24 cellular contexts compared by ENCODE assay signal in genomic region chr13:23129329-23129728, GRCh38.
"Had no signal": no experiment of that assay in that cellular context is flagged by ENCODE, and none has a peak within 500 bp of the region (broad histone marks: within the 10 kb centered on the region; RNA-seq: fewer than 3 reads in every experiment).

No MANE protein-coding gene starts in this region.

- H3K27me3 Mint-ChIP-seq: activated CD4-positive, alpha-beta T cell treated with anti-CD3 and anti-CD28 coated beads, Interleukin-2, amount 10 ng/mL, durations not matched to agents 7 days and 5 days; brain had no signal

- H3K4me3 Mint-ChIP-seq: activated CD4-positive, alpha-beta memory T cell treated with anti-CD3 and anti-CD28 coated beads for 36 hours; activated CD4-positive, alpha-beta T cell treated with anti-CD3 and anti-CD28 coated beads, Interleukin-2, amount 10 ng/mL, durations not matched to agents 7 days and 5 days; activated naive CD8-positive, alpha-beta T cell; activated T-cell treated with anti-CD3 and anti-CD28 coated beads, Interleukin-2, amount 50 U/mL, for 4 hours; brain; central memory CD8-positive, alpha-beta T cell had no signal

- H3K27ac Mint-ChIP-seq: activated CD4-positive, alpha-beta memory T cell treated with anti-CD3 and anti-CD28 coated beads for 36 hours; activated CD4-positive, alpha-beta T cell treated with anti-CD3 and anti-CD28 coated beads, Interleukin-2, amount 10 ng/mL, durations not matched to agents 7 days and 5 days; activated naive CD8-positive, alpha-beta T cell; brain had no signal

- H3K36me3 Mint-ChIP-seq: activated CD4-positive, alpha-beta memory T cell treated with anti-CD3 and anti-CD28 coated beads for 36 hours; activated naive CD8-positive, alpha-beta T cell; brain had no signal

- DNase-seq: activated CD4-positive, alpha-beta memory T cell treated with anti-CD3 and anti-CD28 coated beads for 36 hours; activated CD4-positive, alpha-beta T cell treated with anti-CD3 and anti-CD28 coated beads, Interleukin-2, amount 10 ng/mL, durations not matched to agents 7 days and 5 days; activated CD4-positive, CD25-positive, alpha-beta regulatory T cell; activated CD8-positive, alpha-beta memory T cell treated with anti-CD3 and anti-CD28 coated beads for 24 hours; activated effector memory CD4-positive, alpha-beta T cell treated with anti-CD3 and anti-CD28 coated beads, Interleukin-2, amount 50 U/mL, for 16 hours; activated naive CD4-positive, alpha-beta T cell treated with Interleukin-2 at 50 U/mL for 16 hours; activated T-cell treated with anti-CD3 and anti-CD28 coated beads, Interleukin-2, amount 50 U/mL, for 4 hours; amygdala; MM.1S; NCI-H1105; NCI-H1436; NCI-H187; NCI-H2081; NCI-H510A treated with DMSO at 0.1 percent for 48 hours; NCI-H69; NK-92 treated with Interleukin-12 subunit alpha and Interleukin-12 subunit beta, amount 100 ng/mL, for 24 hours; OCI-M1; RPMI8226; T-helper 1 cell had no signal

- H3K4me1 Mint-ChIP-seq: activated CD4-positive, alpha-beta T cell treated with anti-CD3 and anti-CD28 coated beads, Interleukin-2, amount 10 ng/mL, durations not matched to agents 7 days and 5 days; brain; central memory CD8-positive, alpha-beta T cell had no signal

- ATAC-seq: activated T-cell treated with anti-CD3 and anti-CD28 coated beads, Interleukin-2, amount 50 U/mL, for 4 hours; Panc1; Right ventricle myocardium inferior had no signal

- H3K9me3 Mint-ChIP-seq: activated CD4-positive, alpha-beta memory T cell treated with anti-CD3 and anti-CD28 coated beads for 36 hours; activated CD4-positive, alpha-beta T cell treated with anti-CD3 and anti-CD28 coated beads, Interleukin-2, amount 10 ng/mL, durations not matched to agents 7 days and 5 days; activated T-cell treated with anti-CD3 and anti-CD28 coated beads, Interleukin-2, amount 50 U/mL, for 4 hours; central memory CD8-positive, alpha-beta T cell had no signal
